9 cellular contexts compared by ENCODE assay signal in the genomic region with DNA sequence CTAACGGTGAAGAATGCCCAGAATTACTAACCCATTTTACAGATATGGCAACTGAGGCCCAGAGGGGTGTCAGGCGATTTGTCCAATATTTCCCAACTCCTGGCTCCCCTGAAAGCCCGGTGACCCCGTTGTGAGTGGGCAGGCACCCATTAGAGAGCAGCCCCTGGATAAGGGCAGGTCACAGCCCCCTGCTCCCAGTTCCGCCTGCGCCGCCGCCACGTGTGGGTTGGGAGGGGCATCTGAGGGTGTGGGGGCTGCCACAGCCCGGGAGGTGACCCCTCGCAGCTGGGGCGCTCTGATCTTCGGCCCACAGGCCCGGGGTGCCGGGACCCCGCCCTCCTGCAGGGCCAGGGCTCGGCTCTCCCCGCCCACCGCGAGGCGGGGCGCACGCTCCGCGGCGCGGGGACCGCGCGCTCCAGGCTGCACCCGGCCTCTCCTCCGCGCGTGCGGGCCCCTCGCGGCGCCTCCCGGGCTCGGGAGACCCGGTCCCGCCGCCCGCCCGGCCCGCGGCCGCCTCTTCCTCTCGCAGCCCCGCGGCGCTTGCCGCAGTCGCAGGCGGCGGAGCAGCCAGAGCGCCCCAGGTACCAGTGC. TPM values are rescaled to one million over a fixed set of nuclear protein-coding genes. Genes with fewer than 3 reads are reported as not detected.
A peak's percentile ranks its signal among the peaks of the same experiment; 100 is the strongest.
DNase-seq lines count a peak whose midpoint lies in the region; TF ChIP-seq lines count a peak whose summit lies in the region.
"Had no signal": no experiment of that assay in that cellular context is flagged by ENCODE, and none has a peak within 500 bp of the region (broad histone marks: within the 10 kb centered on the region; RNA-seq: fewer than 3 reads in every experiment).

A gene (plus strand): TSS at position 423 of the 591 bp plus-strand sequence. CDS start 879 bp downstream, outside the sequence.

- H3K4me1 ChIP-seq in ovary (ENCODE audit: insufficient read depth): peaks cover 3% of the 10 kb centered on the region

- 2 to 3% (median 2%) methylated on average over 20 to 57 of the region's 57 CpGs for WGBS in ovary, 3 donors

- peak within 1 kb of the TSS; percentile 14 for H3K4me3 ChIP-seq in ovary

- no peaks in the 10 kb centered on the region for H3K9me3 ChIP-seq in ovary

- intact Hi-C loops in ovary (cut with DNase I): loop anchor here in 2 of 4 donors (5.0 kb wide), 2 partner anchors 38 to 43 kb away; no protein-coding TSS in a partner anchor

- H3K27ac ChIP-seq in ovary: no peak within 1 kb of the TSS

- no peak for TF ChIP-seq EP300 in ovary (IDR thresholded peaks at IDR 0.05)

- peaks cover 3% of the 10 kb centered on the region for H3K27me3 ChIP-seq in ovary

- DNase-seq in D341Med (ENCODE audit: low spot score) (peak; percentile 82), NCI-H2171 (lab: John Stamatoyannopoulos, UW) (peak; percentile 20), ovary (no peak), kidney glomerular epithelial cell (lab: John Stamatoyannopoulos, UW) (no peak), retina (no peak), erythroblast (lab: John Stamatoyannopoulos, UW) (no peak), NCI-H526 treated with DMSO at 0.1 percent for 48 hours (lab: John Stamatoyannopoulos, UW) (no peak)
- peak; percentile 30 for DNase-seq in central memory CD4-positive, alpha-beta T cell

- H3K36me3 ChIP-seq in ovary: no peaks in the 10 kb centered on the region

- TF ChIP-seq POLR2A in ovary (IDR thresholded peaks at IDR 0.05): no peak
- TF ChIP-seq POLR2A in erythroblast (IDR thresholded peaks at IDR 0.05; ENCODE audit: low read length): no peak

- TF ChIP-seq CTCF in ovary (IDR thresholded peaks at IDR 0.05): no peak

RNA-seq across cellular contexts. Expression of the gene that starts here (rescaled TPM):
- not detected for total RNA-seq in ovary
- polyA plus RNA-seq in ovary: not detected
- polyA plus RNA-seq: adipose tissue had no signal

Comparison
In these comparisons a context has a peak if more than half of its experiments do, and no peak if none do; other contexts are left out.
1. DNase-seq: peak in D341Med (single experiment), NCI-H2171 (single experiment) and central memory CD4-positive, alpha-beta T cell (single experiment); none in ovary (0 of 5), kidney glomerular epithelial cell (single experiment), retina (single experiment), erythroblast (0 of 2) and NCI-H526 treated with DMSO at 0.1 percent for 48 hours (single experiment).